ENCODE assay signal across 11 cellular contexts in genomic region chr12:62684586-62685295, GRCh38.
DNase-seq lines count a peak whose midpoint lies in the region; ATAC-seq, FAIRE-seq and TF ChIP-seq lines count a peak whose summit lies in the region.
"Had no signal": no experiment of that assay in that cellular context is flagged by ENCODE, and none has a peak within 500 bp of the region (broad histone marks: within the 10 kb centered on the region; RNA-seq: fewer than 3 reads in every experiment).

No MANE protein-coding gene starts in this region.

- ATAC-seq in lower lobe of right lung: no peak
- no peak for ATAC-seq in HG02884 (IDR thresholded peaks at IDR 0.05; ENCODE audit: unreplicated experiment)

- H3K14ac ChIP-seq in H1 (ENCODE audit: insufficient read length): no peak overlapping the region

- H3K27ac ChIP-seq in H1 (ENCODE audit: low read depth, low read length): no peak overlapping the region
- H3K27ac ChIP-seq in lower lobe of right lung: peak overlapping the region; percentile 65
- peak overlapping the region; percentile 38 for H3K27ac ChIP-seq in temporal lobe (ENCODE audit: low read depth, low read length)

- no peaks in the 10 kb centered on the region for H3K23me2 ChIP-seq in H1 (ENCODE audit: low read depth, low read length)

- H3K27me3 ChIP-seq in H1 (replicated peaks in 1 of 4; ENCODE audit: control insufficient read depth in 3 of 4, extremely low read depth in 1 of 4, insufficient read depth in 3 of 4, low read length in 3 of 4) (no peaks in the 10 kb centered on the region), lower lobe of right lung (ENCODE audit: low read depth) (no peaks in the 10 kb centered on the region)

- no peak overlapping the region for H3K18ac ChIP-seq in H1 (ENCODE audit: extremely low read depth, low read length)

- CTCF ChIA-PET in H1 (lab: Charles Lee; ENCODE audit: partially characterized antibody): interaction anchor here (1.2 to 2.2 kb wide), 8 partner anchors 10 to 248 kb away, joined by 3 to 8 read pairs (median 4); no protein-coding TSS in a partner anchor

- peak overlapping the region; percentile 63 for H2BK12ac ChIP-seq in H1 (ENCODE audit: low read depth, low read length)

- DNase-seq in HCEC 1CT (peak; percentile 36), H1 (ENCODE audit: low read depth in 1 of 2, low spot score in 2 of 2) (no peak), lower lobe of right lung (no peak), retina (no peak), amygdala (lab: John Stamatoyannopoulos, UW) (no peak), RCC 7860 (ENCODE audit: low spot score) (no peak)
- DNase-seq: activated CD8-positive, alpha-beta memory T cell treated with anti-CD3 and anti-CD28 coated beads, Interleukin-2, amount 50 U/mL, for 4 hours; central memory CD4-positive, alpha-beta T cell; NCI-H510A had no signal

- H3K4ac ChIP-seq in H1 (replicated peaks; ENCODE audit: insufficient read length, low read depth, low read length): no peak overlapping the region

- H4K91ac ChIP-seq in H1 (replicated peaks; ENCODE audit: insufficient read length, low read length): peak overlapping the region; percentile 37

- peak overlapping the region in 1 of 2 experiments; percentile 5; a peak in 1 of 4 replicates for H3K4me2 ChIP-seq in H1 (ENCODE audit: insufficient read depth in 1 of 2, low read depth in 2 of 2, low read length in 2 of 2)

- POLR2A ChIA-PET in H1 (lab: Charles Lee; ENCODE audit: partially characterized antibody): interaction anchor here (0.6 to 1.4 kb wide), 4 partner anchors 20 to 44 kb away, joined by 3 read pairs; no protein-coding TSS in a partner anchor

- WGBS in H1 (ENCODE audit: extremely low coverage in 1 of 2, insufficient coverage in 1 of 2, insufficient read length in 1 of 2, insufficient replicate concordance in 2 of 2, low coverage in 1 of 2, low lambda C conversion rate in 2 of 2, missing lambda C conversion rate in 1 of 2), 2 experiments: 69% methylated on average over 6 of the region's 6 CpGs; no CpG with 5 or more reads in 1 of the 2 experiments

- H4K8ac ChIP-seq in H1 (ENCODE audit: extremely low read depth, insufficient read depth, low read length): no peak overlapping the region

- H2AFZ ChIP-seq in H1 (ENCODE audit: low read length): no peak overlapping the region

- no peak for TF ChIP-seq EP300 in H1 (IDR thresholded peaks at IDR 0.05; ENCODE audit: borderline replicate concordance in 1 of 2, low read depth in 2 of 2, low read length in 2 of 2)

- H2BK20ac ChIP-seq in H1 (ENCODE audit: low read length): peak overlapping the region; percentile 62; the same call in 1 of the 2 replicates

- H4K5ac ChIP-seq in H1 (ENCODE audit: insufficient read length, low read depth, low read length): no peak overlapping the region

- FAIRE-seq in H1 (lab: Jason Lieb, UNC): no peak
- FAIRE-seq in RCC 7860 (lab: Jason Lieb, UNC): no peak

- no peak overlapping the region for H2BK120ac ChIP-seq in H1 (replicated peaks; ENCODE audit: low read depth, low read length)

- TF ChIP-seq RAD21 in H1 (IDR thresholded peaks at IDR 0.05 in 1 of 2, conservative IDR thresholded peaks at IDR 0.05 in 1 of 2; ENCODE audit: low read depth in 2 of 2, low read length in 2 of 2): no peak

- no peaks in the 10 kb centered on the region for H3K9me3 ChIP-seq in H1 (ENCODE audit: insufficient read depth in 2 of 2, low read depth in 1 of 2, low read length in 1 of 2)
- H3K9me3 ChIP-seq in lower lobe of right lung: no peaks in the 10 kb centered on the region

- no peaks in the 10 kb centered on the region for H3K79me2 ChIP-seq in H1 (ENCODE audit: control insufficient read depth in 1 of 2, insufficient read depth in 2 of 2, low read length in 2 of 2)

- no peak overlapping the region for H3K9ac ChIP-seq in H1 (replicated peaks in 1 of 4; ENCODE audit: extremely low read depth in 1 of 4, low read depth in 3 of 4, low read length in 3 of 4)

- intact Hi-C loops in lower lobe of right lung (cut with DNase I): no loop called here

- H3K56ac ChIP-seq in H1 (replicated peaks; ENCODE audit: insufficient read length, low read depth, low read length): no peak overlapping the region

- peak overlapping the region in 1 of 4 experiments; percentile 8; a peak in 1 of 8 replicates for H3K4me3 ChIP-seq in H1 (ENCODE audit: extremely low read depth in 1 of 4, insufficient read depth in 2 of 4, low read depth in 3 of 4, low read length in 4 of 4)
- no peak overlapping the region for H3K4me3 ChIP-seq in lower lobe of right lung

- no peak for TF ChIP-seq POLR2A in H1 (IDR thresholded peaks at IDR 0.05; ENCODE audit: control extremely low read depth in 1 of 2, low read depth in 2 of 2, low read length in 2 of 2)

- H2BK15ac ChIP-seq in H1 (ENCODE audit: low read length): no peak overlapping the region

- H2AK5ac ChIP-seq in H1 (ENCODE audit: low read depth, low read length): 0 out of 2 replicates have a peak overlapping the region, but pooled peaks have one; percentile 56

- H2BK5ac ChIP-seq in H1 (ENCODE audit: low read depth, low read length): peak overlapping the region; percentile 52; the same call in 1 of the 2 replicates

- H3K79me1 ChIP-seq in H1 (ENCODE audit: low read depth, low read length): no peaks in the 10 kb centered on the region

- H3K36me3 ChIP-seq in H1 (ENCODE audit: control insufficient read depth in 2 of 4, insufficient read depth in 4 of 4, low read length in 3 of 4): peaks cover 0 to 7% (median 0%) of the 10 kb centered on the region in 4 experiments; a peak in 1 of 8 replicates
- no peaks in the 10 kb centered on the region for H3K36me3 ChIP-seq in lower lobe of right lung

- no peaks in the 10 kb centered on the region for H4K20me1 ChIP-seq in H1 (replicated peaks in 1 of 2; ENCODE audit: control insufficient read depth in 1 of 2, insufficient read depth in 2 of 2, low read length in 2 of 2)

- no peak for TF ChIP-seq CTCF in H1 (IDR thresholded peaks at IDR 0.05; ENCODE audit: control extremely low read depth in 1 of 3, insufficient read depth in 1 of 3, low read depth in 1 of 3, low read length in 3 of 3)
- no peak for TF ChIP-seq CTCF in lower lobe of right lung (IDR thresholded peaks at IDR 0.05)

- peaks cover 3 to 17% (median 10%) of the 10 kb centered on the region in 4 experiments; a peak in 6 of 7 replicates for H3K4me1 ChIP-seq in H1 (replicated peaks in 1 of 4; ENCODE audit: control insufficient read depth in 3 of 4, insufficient read depth in 4 of 4, low read length in 3 of 4)
- no peaks in the 10 kb centered on the region for H3K4me1 ChIP-seq in lower lobe of right lung

- no peak overlapping the region for H3K23ac ChIP-seq in H1 (ENCODE audit: insufficient read length)

TF ChIP-seq in H1, 55 proteins besides CTCF, POLR2A, EP300 and RAD21:
- TF ChIP-seq TEAD4 (IDR thresholded peaks at IDR 0.05; ENCODE audit: low read depth, low read length) (no peak), SAP30 (IDR thresholded peaks at IDR 0.05; ENCODE audit: insufficient read depth, insufficient replicate concordance, low read length) (no peak), SP1 (IDR thresholded peaks at IDR 0.05; ENCODE audit: low read depth, low read length) (no peak), PHF8 (conservative IDR thresholded peaks at IDR 0.05; ENCODE audit: low read depth, low read length) (no peak), USF2 (IDR thresholded peaks at IDR 0.05; ENCODE audit: low read length) (no peak), BACH1 (IDR thresholded peaks at IDR 0.05; ENCODE audit: low read length) (no peak), CBX5 (IDR thresholded peaks at IDR 0.05; ENCODE audit: low read depth, low read length) (no peak), GABPA (IDR thresholded peaks at IDR 0.05; ENCODE audit: borderline replicate concordance, insufficient read depth, low read length) (no peak), KDM1A (IDR thresholded peaks at IDR 0.05; ENCODE audit: borderline replicate concordance, low read length) (no peak), CEBPB (IDR thresholded peaks at IDR 0.05; ENCODE audit: low read depth, low read length) (no peak), TBP (IDR thresholded peaks at IDR 0.05; ENCODE audit: low read depth, low read length) (no peak), RXRA (IDR thresholded peaks at IDR 0.05; ENCODE audit: insufficient read depth, low read depth, low read length) (no peak), NRF1 (IDR thresholded peaks at IDR 0.05; ENCODE audit: low read depth, low read length) (no peak), RNF2 (IDR thresholded peaks at IDR 0.05; ENCODE audit: borderline replicate concordance, low read depth, low read length, missing control alignments, poor library complexity, severe bottlenecking) (no peak), YY1 (IDR thresholded peaks at IDR 0.05; ENCODE audit: low read depth, low read length) (no peak), BRCA1 (IDR thresholded peaks at IDR 0.05; ENCODE audit: low read depth, low read length) (no peak), SRF (IDR thresholded peaks at IDR 0.05; ENCODE audit: low read depth, low read length) (no peak)
